Comparison of ENCODE assay signal across 8 cellular contexts in the genomic region with DNA sequence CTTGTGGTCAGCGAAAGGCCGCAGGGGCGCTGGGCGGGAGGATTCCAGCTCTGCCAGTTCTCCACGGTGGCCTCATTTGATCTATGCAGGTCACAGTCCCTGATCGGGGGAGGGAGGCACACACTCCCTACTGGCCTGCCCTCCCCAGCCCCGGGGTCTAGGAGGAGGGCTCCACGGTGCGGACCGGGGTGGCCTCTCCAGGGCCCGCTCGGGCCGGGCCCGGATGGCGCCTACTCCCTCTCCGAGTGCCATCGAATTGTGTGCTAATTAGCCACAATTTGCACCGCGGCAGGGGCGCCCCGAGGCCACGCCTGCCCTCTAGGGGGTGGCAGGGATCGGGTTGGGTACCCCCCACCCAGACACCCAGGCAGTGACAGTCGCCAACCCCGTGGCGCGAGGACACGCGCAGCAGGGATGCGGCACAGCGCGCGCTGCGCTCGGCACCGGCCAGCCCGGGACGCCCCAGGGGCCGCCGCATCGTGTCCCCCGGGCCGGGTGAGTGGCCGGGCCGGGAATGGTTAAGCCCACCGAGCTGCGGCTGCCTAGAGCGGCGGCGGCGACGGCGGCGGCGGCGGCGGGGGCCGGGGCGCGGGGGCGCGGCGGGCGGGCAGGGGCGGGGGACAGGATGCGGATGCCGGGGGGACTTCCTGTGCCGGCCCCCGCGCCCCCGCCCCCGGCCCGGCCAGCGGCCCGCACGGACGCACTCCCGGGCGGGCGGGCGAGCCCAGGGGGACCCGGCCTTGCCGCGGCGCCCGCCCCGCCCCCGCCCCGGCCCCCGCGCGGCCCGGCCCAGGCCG. TPM values are rescaled to one million over a fixed set of nuclear protein-coding genes. Genes with fewer than 3 reads are reported as not detected.
DNase-seq lines count a peak whose midpoint lies in the region; ATAC-seq and TF ChIP-seq lines count a peak whose summit lies in the region.

A gene (plus strand): TSS at position 670 of the 797 bp plus-strand sequence. CDS start 565 bp downstream, outside the sequence.

- H3K27me3 ChIP-seq in BE2C (peaks cover 23% of the 10 kb centered on the region), lung (ENCODE audit: control insufficient read depth, insufficient read depth) (no peaks in the 10 kb centered on the region), thyroid gland (no peaks in the 10 kb centered on the region)

- no peaks in the 10 kb centered on the region for H3K9me3 ChIP-seq in BE2C
- H3K9me3 ChIP-seq in lung (ENCODE audit: control insufficient read depth in 2 of 2, insufficient read depth in 1 of 2, low read length in 1 of 2): no peaks in the 10 kb centered on the region
- H3K9me3 ChIP-seq in thyroid gland: no peaks in the 10 kb centered on the region

- no peaks in the 10 kb centered on the region for H3K9me3 Mint-ChIP-seq in chondrocyte (ENCODE audit: low read depth)

- peak within 1 kb of the TSS; percentile 67 for H3K4me3 Mint-ChIP-seq in chondrocyte (ENCODE audit: unreplicated experiment)

- TF ChIP-seq CTCF in BE2C (IDR thresholded peaks at IDR 0.05; ENCODE audit: low read depth, low read length) (no peak), NB4 (IDR thresholded peaks at IDR 0.05; ENCODE audit: low read depth, low read length) (peak; percentile 15), chondrocyte (IDR thresholded peaks at IDR 0.05) (peak; percentile 20), lung (IDR thresholded peaks at IDR 0.05; ENCODE audit: control extremely low read depth, extremely low read depth) (no peak), thyroid gland (IDR thresholded peaks at IDR 0.05) (peak in 1 of 6 experiments; percentile 4)

- WGBS in lung, 2 donors: 6 to 9% methylated on average over 39 to 93 of the region's 94 CpGs
- WGBS in thyroid gland, 2 donors: 55 to 62% methylated on average over 6 to 7 of the region's 94 CpGs

- H3K4me1 Mint-ChIP-seq in chondrocyte (ENCODE audit: low read depth): peaks cover 9% of the 10 kb centered on the region

- peaks cover 3% of the 10 kb centered on the region for H3K36me3 Mint-ChIP-seq in chondrocyte (ENCODE audit: low read depth)

- H3K36me3 ChIP-seq in BE2C (no peaks in the 10 kb centered on the region), lung (ENCODE audit: control insufficient read depth in 2 of 2, insufficient read depth in 2 of 2, low read length in 2 of 2) (no peaks in the 10 kb centered on the region), thyroid gland (no peaks in the 10 kb centered on the region)

- no peaks in the 10 kb centered on the region for H3K4me1 ChIP-seq in BE2C
- H3K4me1 ChIP-seq in lung (ENCODE audit: control insufficient read depth in 2 of 2, insufficient read depth in 2 of 2, low read length in 2 of 2): peaks cover 0 to 7% of the 10 kb centered on the region in 2 donors
- H3K4me1 ChIP-seq in thyroid gland: peaks cover 6 to 15% of the 10 kb centered on the region in 2 donors

- no peak within 1 kb of the TSS for H3K27ac Mint-ChIP-seq in chondrocyte (ENCODE audit: unreplicated experiment)

- H3K27ac ChIP-seq in lung (ENCODE audit: low read depth in 1 of 2, low read length in 1 of 2): no peak within 1 kb of the TSS
- peak within 1 kb of the TSS in 1 of 3 donors; percentile 17 for H3K27ac ChIP-seq in thyroid gland

- H3K27me3 Mint-ChIP-seq in chondrocyte (ENCODE audit: low read depth): no peaks in the 10 kb centered on the region

- no peak for ATAC-seq in lung (ENCODE audit: insufficient read depth, low FRiP score)

- no peak for TF ChIP-seq POLR2A in NB4 (IDR thresholded peaks at IDR 0.05; ENCODE audit: extremely low read depth, insufficient read length)
- no peak for TF ChIP-seq POLR2A in thyroid gland (IDR thresholded peaks at IDR 0.05)

- H3K4me3 ChIP-seq in BE2C (ENCODE audit: low read depth, low read length) (peak within 1 kb of the TSS; percentile 54), NB4 (ENCODE audit: low read depth, low read length) (peak within 1 kb of the TSS; percentile 11), lung (peak within 1 kb of the TSS; percentile 71), thyroid gland (replicated peaks in 1 of 3) (peak within 1 kb of the TSS; percentile 10 to 83 (median 22))

- no peak for DNase-seq in BE2C
- DNase-seq in NB4 (ENCODE audit: low read depth): peak; percentile 41
- DNase-seq in chondrocyte (ENCODE audit: low spot score): no peak
- no peak for DNase-seq in lung (ENCODE audit: low spot score)
- peak; percentile 13 to 30 for DNase-seq in thyroid gland
- no peak for DNase-seq in SIG-M5 (lab: John Stamatoyannopoulos, UW)
- no peak for DNase-seq in amniotic stem cell (lab: John Stamatoyannopoulos, UW)
- DNase-seq in activated effector memory CD4-positive, alpha-beta T cell treated with Interleukin-2 at 50 U/mL for 16 hours: no peak

- intact Hi-C loops in thyroid gland (cut with DNase I): no loop called here

RNA-seq across cellular contexts. Expression of the gene that starts here (rescaled TPM):
- polyA plus RNA-seq in BE2C (2012; ENCODE audit: insufficient read depth, insufficient read length, low read depth): 3.6 TPM
- total RNA-seq in chondrocyte (13.4 to 16.2 TPM (median 15.1 TPM) in 3 replicates), lung (1 to 10 TPM; 5.3 to 7.6 TPM), thyroid gland (10 to 100 TPM; 17.2 to 27.4 (median 22.1) TPM)
- polyA plus RNA-seq in lung: 1 to 10 TPM; 1.4 to 2.3 TPM

Comparison
In these comparisons a context has a peak if more than half of its experiments do, and no peak if none do; other contexts are left out.
1. DNase-seq: peak in NB4 (single experiment) and thyroid gland (2 of 2); none in BE2C (single experiment), chondrocyte (single experiment), lung (single experiment), SIG-M5 (single experiment), amniotic stem cell (single experiment) and activated effector memory CD4-positive, alpha-beta T cell treated with Interleukin-2 at 50 U/mL for 16 hours (single experiment).
2. H3K4me3 ChIP-seq: peak in every context shown above with its lines; median percentile 71 in lung; 54 in BE2C; 22 in thyroid gland; 11 in NB4.
3. CTCF ChIP-seq: peak in NB4 (single experiment) and chondrocyte (single experiment); none in BE2C (single experiment) and lung (single experiment).